In the genomic region with DNA sequence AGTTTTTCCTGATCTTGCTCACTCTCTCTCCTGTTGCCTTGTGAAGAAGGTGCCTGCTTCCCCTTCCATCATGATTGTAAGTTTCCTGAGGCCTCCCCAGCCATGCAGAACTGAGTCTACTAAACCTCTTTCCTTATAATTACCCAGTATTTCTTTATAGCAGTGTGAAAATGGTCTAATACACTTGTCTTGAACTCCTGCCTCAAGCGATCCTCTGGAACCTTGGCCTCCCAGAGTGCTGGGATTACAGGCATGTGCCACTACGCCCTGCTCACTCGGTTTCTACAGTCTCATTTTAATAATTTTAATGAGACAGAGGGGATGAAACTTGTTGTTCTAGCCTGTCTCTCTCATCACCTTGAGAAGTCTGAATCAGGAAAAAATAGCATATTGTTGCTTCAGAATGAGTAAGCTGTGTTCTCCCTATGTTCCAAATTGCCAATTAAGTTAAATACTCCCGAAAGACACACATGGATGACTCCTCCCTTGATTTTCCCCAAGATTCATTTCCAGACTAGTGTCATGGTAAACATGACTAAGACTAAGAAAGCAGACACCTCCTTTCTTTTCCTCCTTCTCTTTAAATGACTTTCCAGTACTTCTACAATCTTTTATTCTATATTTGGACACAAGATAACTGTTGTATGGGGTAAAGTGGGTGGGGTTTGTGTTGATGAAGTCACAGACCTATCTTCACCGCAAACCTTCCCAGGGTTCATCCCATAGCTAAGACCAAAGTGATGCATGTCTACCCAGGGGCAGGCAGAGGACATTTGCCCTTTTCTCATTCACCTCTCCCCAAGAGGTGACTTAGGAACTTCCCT, we compare ENCODE assay signal across 13 cellular contexts. TPM values are rescaled to one million over a fixed set of nuclear protein-coding genes. Genes with fewer than 3 reads are reported as not detected.
A peak's percentile ranks its signal among the peaks of the same experiment; 100 is the strongest.
DNase-seq lines count a peak whose midpoint lies in the region; ATAC-seq and TF ChIP-seq lines count a peak whose summit lies in the region.
"Had no signal": no experiment of that assay in that cellular context is flagged by ENCODE, and none has a peak within 500 bp of the region (broad histone marks: within the 10 kb centered on the region; RNA-seq: fewer than 3 reads in every experiment).

No MANE protein-coding gene starts in this region.

- no TSS peak for BruUV-seq in PC-9 (replicated peaks; lab: Mats Ljungman, UMichigan)

- intact Hi-C loops in PC-9 (cut with micrococcal nuclease; ENCODE audit: unreplicated experiment) = no loop called here

- CTCF ChIA-PET in PC-9 (lab: Charles Lee) = no interaction called here

- H3K27ac ChIP-seq in PC-9 = no peak overlapping the region
- no peak overlapping the region for H3K27ac ChIP-seq in effector memory CD4-positive, alpha-beta T cell (ENCODE audit: insufficient read depth, low read length, poor library complexity, severe bottlenecking)
- H3K27ac ChIP-seq: SJSA1 had no signal

- POLR2A ChIA-PET in PC-9 (lab: Charles Lee; ENCODE audit: unreplicated experiment) = interaction anchor here (0.6 kb wide), 1 partner anchor 27 kb away, joined by 3 read pairs; no protein-coding TSS in a partner anchor

- peaks cover 42% of the 10 kb centered on the region for H3K4me1 Mint-ChIP-seq in activated naive CD8-positive, alpha-beta T cell (ENCODE audit: low read depth)

- no peak for TF ChIP-seq CTCF in PC-9 (conservative IDR thresholded peaks at IDR 0.05)

- no peaks in the 10 kb centered on the region for H3K9me3 Mint-ChIP-seq in activated naive CD8-positive, alpha-beta T cell (ENCODE audit: low read depth)
- H3K9me3 Mint-ChIP-seq: nephron had no signal

- peak overlapping the region; percentile 86 for H3K27ac Mint-ChIP-seq in activated naive CD8-positive, alpha-beta T cell

- H3K36me3 ChIP-seq in PC-9 (ENCODE audit: low read depth) = no peaks in the 10 kb centered on the region
- no peaks in the 10 kb centered on the region for H3K36me3 ChIP-seq in effector memory CD4-positive, alpha-beta T cell (ENCODE audit: control insufficient read depth, insufficient read depth, low read length)
- H3K36me3 ChIP-seq: SJSA1 had no signal

- no peaks in the 10 kb centered on the region for H3K9me3 ChIP-seq in PC-9 (ENCODE audit: insufficient read depth, low read depth)
- H3K9me3 ChIP-seq in effector memory CD4-positive, alpha-beta T cell (ENCODE audit: control insufficient read depth, low read length) = no peaks in the 10 kb centered on the region
- H3K9me3 ChIP-seq: SJSA1 had no signal

- ATAC-seq in HG02885 (IDR thresholded peaks at IDR 0.05; ENCODE audit: poor library complexity, unreplicated experiment) = peak; percentile 74

- no peaks in the 10 kb centered on the region for H3K36me3 Mint-ChIP-seq in activated naive CD8-positive, alpha-beta T cell

- no peaks in the 10 kb centered on the region for H3K27me3 Mint-ChIP-seq in activated naive CD8-positive, alpha-beta T cell

- no peaks in the 10 kb centered on the region for H3K27me3 ChIP-seq in PC-9 (ENCODE audit: insufficient read depth, low read depth)
- no peaks in the 10 kb centered on the region for H3K27me3 ChIP-seq in effector memory CD4-positive, alpha-beta T cell (replicated peaks; ENCODE audit: control insufficient read depth, insufficient read depth, low read length, poor library complexity, severe bottlenecking)
- H3K27me3 ChIP-seq: SJSA1 had no signal

- peak; percentile 61 for DNase-seq in stimulated activated CD4-positive, alpha-beta T cell treated with anti-CD3 and anti-CD28 coated beads, Interleukin-4, amount 100 ng/mL, for 24 hours
- DNase-seq in stimulated activated CD4-positive, alpha-beta T cell treated with anti-CD3 and anti-CD28 coated beads, Interleukin-4, amount 100 ng/mL, for 1 hour = no peak
- DNase-seq in PC-9 = no peak
- DNase-seq in NCI-H2171 (lab: John Stamatoyannopoulos, UW) = no peak
- no peak for DNase-seq in DMS114 treated with DMSO at 0.1 percent for 48 hours (lab: John Stamatoyannopoulos, UW; ENCODE audit: unreplicated experiment)
- DNase-seq in effector memory CD4-positive, alpha-beta T cell = no peak
- DNase-seq: NCI-H1417 had no signal

- no peak overlapping the region for H2AFZ ChIP-seq in PC-9

- H3K4me1 ChIP-seq in PC-9 (replicated peaks; ENCODE audit: insufficient read depth) = no peaks in the 10 kb centered on the region; the same call in 1 of the 2 replicates
- H3K4me1 ChIP-seq in effector memory CD4-positive, alpha-beta T cell (ENCODE audit: control insufficient read depth, insufficient read depth, low read length, poor library complexity, severe bottlenecking) = peaks cover 17% of the 10 kb centered on the region

- peak overlapping the region; percentile 8 for H3K4me3 Mint-ChIP-seq in activated naive CD8-positive, alpha-beta T cell
- H3K4me3 Mint-ChIP-seq: nephron had no signal

- H3K4me2 ChIP-seq in PC-9 = no peak overlapping the region

- no peak overlapping the region for H3K4me3 ChIP-seq in PC-9
- H3K4me3 ChIP-seq in effector memory CD4-positive, alpha-beta T cell (ENCODE audit: insufficient read depth, low read depth, low read length, poor library complexity, severe bottlenecking) = no peak overlapping the region
- H3K4me3 ChIP-seq: SJSA1 had no signal

- H3K79me2 ChIP-seq in PC-9 (ENCODE audit: low read depth) = no peaks in the 10 kb centered on the region

- H3F3A ChIP-seq in PC-9 (ENCODE audit: insufficient read depth, low read depth) = no peaks in the 10 kb centered on the region; the same call in 1 of the 2 replicates

- no peaks in the 10 kb centered on the region for H4K20me1 ChIP-seq in PC-9 (ENCODE audit: insufficient read depth)

- H3K9me2 ChIP-seq in PC-9 (ENCODE audit: insufficient read depth) = no peaks in the 10 kb centered on the region

RNA-seq across cellular contexts. Expression of gene DNAJC18, which starts 7.8 kb away (rescaled TPM):
- total RNA-seq in PC-9 (2021) = 8.9 and 9.3 TPM in 2 replicates

RNA-seq across cellular contexts. Expression of gene ECSCR, which starts 15.4 kb away (rescaled TPM):
- not detected in 2 replicates for total RNA-seq in PC-9 (2021)

RNA-seq across cellular contexts. Expression of gene SMIM33, which starts 23.6 kb away (rescaled TPM):
- not detected in 2 replicates for total RNA-seq in PC-9 (2021)
- total RNA-seq: frontal cortex, H4, SJSA1 had no signal

RNA-seq across cellular contexts. Expression of gene STING1, which starts 35.4 kb away (rescaled TPM):
- 27.4 and 27.6 TPM in 2 replicates for total RNA-seq in PC-9 (2021)

RNA-seq across cellular contexts. Expression of gene SPATA24, which starts 43.3 kb away (rescaled TPM):
- total RNA-seq in PC-9 (2021) = 6.5 and 9.6 TPM in 2 replicates
